In genomic region chr4:138204507-138204906, GRCh38 we compare ENCODE assay signal across 1 cellular context.
A peak's percentile ranks its signal among the peaks of the same experiment; 100 is the strongest.
TF ChIP-seq lines count a peak whose summit lies in the region.

No MANE protein-coding gene starts in this region.

TF ChIP-seq in HepG2, 621 proteins besides CTCF, POLR2A, EP300 and RAD21 (continued from another document and continues in another):
- TF ChIP-seq ARID5B (CRISPR knock-in tag; IDR thresholded peaks at IDR 0.05) (peak; percentile 21; the same call in 1 of the 2 replicates), ZNF160 (CRISPR knock-in tag; IDR thresholded peaks at IDR 0.05) (no peak), NKX3-1 (CRISPR knock-in tag; IDR thresholded peaks at IDR 0.05) (no peak), SOX6 (IDR thresholded peaks at IDR 0.05) (no peak), SOX6 (CRISPR knock-in tag; IDR thresholded peaks at IDR 0.05) (peak; percentile 45; the same call in 1 of the 2 replicates), KLF15 (CRISPR knock-in tag; IDR thresholded peaks at IDR 0.05; ENCODE audit: borderline replicate concordance) (no peak), HNRNPL (IDR thresholded peaks at IDR 0.05; ENCODE audit: low read depth, low read length) (no peak), FUBP1 (CRISPR knock-in tag; IDR thresholded peaks at IDR 0.05; ENCODE audit: borderline replicate concordance) (no peak), SOX13 (IDR thresholded peaks at IDR 0.05) (0 out of 2 replicates have a peak, but pooled peaks have one; percentile 31), SOX13 (CRISPR knock-in tag; conservative IDR thresholded peaks at IDR 0.05 in 1 of 2, IDR thresholded peaks at IDR 0.05 in 1 of 2) (peak in 1 of 2 experiments; percentile 84; a peak in 2 of 4 replicates), ZBTB42 (CRISPR knock-in tag; IDR thresholded peaks at IDR 0.05) (no peak), FOSL2 (CRISPR knock-in tag; IDR thresholded peaks at IDR 0.05) (0 out of 2 replicates have a peak, but pooled peaks have one; percentile 6), TBL1XR1 (IDR thresholded peaks at IDR 0.05; ENCODE audit: borderline replicate concordance, low read length, partially characterized antibody) (no peak), AGO2 (optimal IDR thresholded peaks at IDR 0.05; ENCODE audit: low read depth, low read length) (no peak), MAFF (IDR thresholded peaks at IDR 0.05; ENCODE audit: low read depth, low read length) (0 out of 2 replicates have a peak, but pooled peaks have one; percentile 15), GTF3A (CRISPR knock-in tag; conservative IDR thresholded peaks at IDR 0.05) (no peak), KIAA2018 (CRISPR knock-in tag; IDR thresholded peaks at IDR 0.05; ENCODE audit: borderline replicate concordance) (no peak), CHD2 (IDR thresholded peaks at IDR 0.05; ENCODE audit: low read depth, low read length) (no peak), SP5 (CRISPR knock-in tag; IDR thresholded peaks at IDR 0.05; ENCODE audit: borderline replicate concordance, low read depth) (no peak), SALL2 (CRISPR knock-in tag; IDR thresholded peaks at IDR 0.05) (no peak), ZSCAN22 (CRISPR knock-in tag; IDR thresholded peaks at IDR 0.05) (no peak), RFXANK (CRISPR knock-in tag; IDR thresholded peaks at IDR 0.05) (no peak), ARID3A (IDR thresholded peaks at IDR 0.05; ENCODE audit: low read depth, low read length) (no peak), SATB2 (CRISPR knock-in tag; IDR thresholded peaks at IDR 0.05) (no peak), TFE3 (CRISPR knock-in tag; IDR thresholded peaks at IDR 0.05) (no peak), RBFOX2 (IDR thresholded peaks at IDR 0.05; ENCODE audit: low read depth, low read length) (0 out of 2 replicates have a peak, but pooled peaks have one; percentile 15), ZFP36 (IDR thresholded peaks at IDR 0.05; ENCODE audit: borderline replicate concordance, low read depth, low read length, partially characterized antibody) (no peak), SKIL (CRISPR knock-in tag; IDR thresholded peaks at IDR 0.05; ENCODE audit: borderline replicate concordance) (no peak), GPBP1L1 (CRISPR knock-in tag; IDR thresholded peaks at IDR 0.05) (no peak), ARID2 (CRISPR knock-in tag; IDR thresholded peaks at IDR 0.05; ENCODE audit: borderline replicate concordance) (no peak)
